ENCODE assay signal across 1 cellular context in genomic region chr12:105706321-105706972, GRCh38.
TF ChIP-seq lines count a peak whose summit lies in the region.

No MANE protein-coding gene starts in this region.

TF ChIP-seq in HEK293, 187 proteins besides CTCF, POLR2A, EP300 and RAD21 (continued from another document and continues in another):
- TF ChIP-seq TSHZ1 (tag by site-specific recombination; IDR thresholded peaks at IDR 0.05; ENCODE audit: borderline replicate concordance) (peak; percentile 46; the same call in 1 of the 2 replicates), ZNF302 (tag by site-specific recombination; IDR thresholded peaks at IDR 0.05; ENCODE audit: low read depth) (no peak), SP7 (tag by site-specific recombination; IDR thresholded peaks at IDR 0.05) (peak; percentile 91), ZNF324 (tag by site-specific recombination; IDR thresholded peaks at IDR 0.05) (no peak), ZNF621 (tag by site-specific recombination; IDR thresholded peaks at IDR 0.05) (no peak), ZNF791 (tag by site-specific recombination; IDR thresholded peaks at IDR 0.05) (no peak), PRDM1 (tag by site-specific recombination; IDR thresholded peaks at IDR 0.05) (no peak), ZNF404 (tag by site-specific recombination; IDR thresholded peaks at IDR 0.05) (no peak), ZNF433 (tag by site-specific recombination; IDR thresholded peaks at IDR 0.05; ENCODE audit: low read depth) (no peak), MZF1 (tag by site-specific recombination; IDR thresholded peaks at IDR 0.05; ENCODE audit: borderline replicate concordance) (no peak), ZBTB8A (tag by site-specific recombination; IDR thresholded peaks at IDR 0.05) (no peak), ZNF843 (tag by site-specific recombination; IDR thresholded peaks at IDR 0.05) (peak; percentile 79), ZNF530 (tag by site-specific recombination; IDR thresholded peaks at IDR 0.05; ENCODE audit: low read depth) (peak; percentile 62; the same call in 1 of the 2 replicates), MYNN (tag by site-specific recombination; IDR thresholded peaks at IDR 0.05; ENCODE audit: borderline replicate concordance) (0 out of 2 replicates have a peak, but pooled peaks have one; percentile 13), ZNF629 (tag by site-specific recombination; IDR thresholded peaks at IDR 0.05) (peak; percentile 57; the same call in 1 of the 2 replicates), OSR2 (tag by site-specific recombination; IDR thresholded peaks at IDR 0.05) (no peak; the same call in 1 of the 2 replicates), ZFHX2 (tag by site-specific recombination; conservative IDR thresholded peaks at IDR 0.05) (no peak), ZNF350 (tag by site-specific recombination; IDR thresholded peaks at IDR 0.05) (no peak), OVOL3 (tag by site-specific recombination; IDR thresholded peaks at IDR 0.05) (no peak), ZNF561 (tag by site-specific recombination; IDR thresholded peaks at IDR 0.05; ENCODE audit: borderline replicate concordance) (no peak), ZNF18 (tag by site-specific recombination; IDR thresholded peaks at IDR 0.05) (no peak), ZFP69B (tag by site-specific recombination; IDR thresholded peaks at IDR 0.05) (no peak; the same call in 1 of the 2 replicates), ZNF175 (tag by site-specific recombination; IDR thresholded peaks at IDR 0.05) (no peak), ZNF140 (tag by site-specific recombination; IDR thresholded peaks at IDR 0.05) (no peak), ZNF548 (tag by site-specific recombination; IDR thresholded peaks at IDR 0.05) (no peak), ZBTB49 (tag by site-specific recombination; IDR thresholded peaks at IDR 0.05; ENCODE audit: low read depth) (no peak), ZNF701 (tag by site-specific recombination; IDR thresholded peaks at IDR 0.05) (no peak), ZNF623 (tag by site-specific recombination; IDR thresholded peaks at IDR 0.05) (no peak), ZBTB6 (tag by site-specific recombination; IDR thresholded peaks at IDR 0.05) (no peak), ZNF624 (tag by site-specific recombination; IDR thresholded peaks at IDR 0.05) (no peak), ZNF521 (tag by site-specific recombination; IDR thresholded peaks at IDR 0.05) (no peak), ZSCAN30 (tag by site-specific recombination; IDR thresholded peaks at IDR 0.05) (no peak), ZNF214 (tag by site-specific recombination; IDR thresholded peaks at IDR 0.05; ENCODE audit: borderline replicate concordance) (no peak), ZNF391 (tag by site-specific recombination; IDR thresholded peaks at IDR 0.05; ENCODE audit: borderline replicate concordance, low read depth) (no peak), ZNF292 (tag by site-specific recombination; IDR thresholded peaks at IDR 0.05; ENCODE audit: borderline replicate concordance, low read depth) (no peak), ZNF223 (tag by site-specific recombination; IDR thresholded peaks at IDR 0.05) (no peak), ZSCAN16 (tag by site-specific recombination; IDR thresholded peaks at IDR 0.05) (no peak), ZNF514 (tag by site-specific recombination; IDR thresholded peaks at IDR 0.05) (no peak), ZNF26 (tag by site-specific recombination; IDR thresholded peaks at IDR 0.05) (no peak), ZNF146 (tag by site-specific recombination; IDR thresholded peaks at IDR 0.05) (0 out of 2 replicates have a peak, but pooled peaks have one; percentile 3), ZNF174 (tag by site-specific recombination; IDR thresholded peaks at IDR 0.05) (no peak), ZNF600 (tag by site-specific recombination; IDR thresholded peaks at IDR 0.05) (no peak), TCF7L2 (IDR thresholded peaks at IDR 0.05; ENCODE audit: borderline replicate concordance, low read depth, low read length) (peak; percentile 86), ZXDB (tag by site-specific recombination; IDR thresholded peaks at IDR 0.05) (peak; percentile 49; the same call in 1 of the 2 replicates), ZNF785 (tag by site-specific recombination; IDR thresholded peaks at IDR 0.05) (no peak), ZNF169 (tag by site-specific recombination; IDR thresholded peaks at IDR 0.05) (no peak), ZNF544 (tag by site-specific recombination; IDR thresholded peaks at IDR 0.05) (no peak), ZNF19 (tag by site-specific recombination; IDR thresholded peaks at IDR 0.05; ENCODE audit: low read depth) (no peak), YY1 (tag by site-specific recombination; IDR thresholded peaks at IDR 0.05) (no peak), ZNF513 (tag by site-specific recombination; IDR thresholded peaks at IDR 0.05) (no peak), INSM2 (tag by site-specific recombination; IDR thresholded peaks at IDR 0.05) (peak; percentile 23; the same call in 1 of the 2 replicates), GFI1B (tag by site-specific recombination; IDR thresholded peaks at IDR 0.05) (peak; percentile 41; the same call in 1 of the 2 replicates), MEIS1 (CRISPR knock-in tag; IDR thresholded peaks at IDR 0.05; ENCODE audit: borderline replicate concordance) (no peak), ZNF837 (tag by site-specific recombination; IDR thresholded peaks at IDR 0.05) (no peak), ZNF449 (tag by site-specific recombination; IDR thresholded peaks at IDR 0.05) (no peak), SCRT2 (tag by site-specific recombination; IDR thresholded peaks at IDR 0.05) (no peak), KLF17 (tag by site-specific recombination; IDR thresholded peaks at IDR 0.05) (peak; percentile 92), ZBTB20 (tag by site-specific recombination; IDR thresholded peaks at IDR 0.05) (no peak), SP2 (tag by site-specific recombination; IDR thresholded peaks at IDR 0.05) (peak; percentile 61)
